In the genomic region with DNA sequence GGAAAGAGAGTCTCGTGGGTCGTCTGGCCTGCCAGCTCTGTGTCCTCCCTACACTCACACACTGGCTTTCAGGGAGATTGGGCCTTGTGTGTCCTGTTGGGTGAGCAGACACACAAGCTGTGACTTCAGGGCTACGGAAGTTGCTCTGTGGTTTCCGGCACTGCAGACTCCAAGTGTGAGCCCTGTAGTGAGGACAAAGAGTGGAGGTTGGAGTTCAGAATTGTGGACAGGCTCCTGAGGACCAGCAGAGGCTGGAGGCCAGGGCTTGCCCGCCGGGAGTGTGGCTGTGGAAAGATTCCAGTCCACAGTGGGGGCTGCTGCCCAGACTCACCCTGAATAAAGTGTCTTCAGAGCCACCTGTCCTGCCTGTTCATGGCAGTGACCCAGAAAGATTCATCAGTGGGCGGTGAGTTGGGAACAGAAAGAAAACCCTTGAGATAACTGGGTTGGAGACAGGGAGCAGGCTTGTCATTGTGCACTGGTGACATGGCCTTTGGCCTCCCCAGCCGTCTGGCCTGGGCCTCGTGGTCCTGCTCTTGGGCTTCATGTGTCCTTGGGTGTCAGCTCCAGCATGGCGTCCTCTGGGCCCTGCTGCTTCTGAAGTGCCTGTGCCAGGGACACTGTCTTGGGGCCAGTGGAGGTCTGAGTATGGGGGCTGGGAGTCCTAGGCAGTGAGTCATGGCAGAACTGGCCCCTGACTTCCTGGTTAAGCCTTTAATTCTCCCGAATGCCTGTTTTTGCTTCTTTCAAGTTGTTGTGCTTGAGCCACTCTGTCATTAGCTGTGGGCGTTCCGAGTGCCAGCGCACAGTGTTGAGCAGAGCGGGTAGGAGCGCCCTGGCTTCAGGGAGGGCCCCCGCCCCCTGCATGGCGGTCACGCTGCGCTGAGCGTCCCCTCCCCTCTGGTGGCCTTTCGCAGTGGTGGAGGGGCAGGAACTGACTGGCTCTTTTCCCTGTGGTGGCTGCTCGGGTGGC, we compare ENCODE assay signal across 8 cellular contexts. TPM values are rescaled to one million over a fixed set of nuclear protein-coding genes. Genes with fewer than 3 reads are reported as not detected.
DNase-seq lines count a peak whose midpoint lies in the region; ATAC-seq and TF ChIP-seq lines count a peak whose summit lies in the region.

No MANE protein-coding gene starts in this region.

- peak overlapping the region; percentile 85 for H3K27ac Mint-ChIP-seq in activated CD8-positive, alpha-beta memory T cell treated with anti-CD3 and anti-CD28 coated beads, Interleukin-2, amount 10 ng/mL, durations not matched to agents 7 days and 5 days
- H3K27ac Mint-ChIP-seq in endothelial cell (ENCODE audit: unreplicated experiment) (peak overlapping the region; percentile 84), natural killer cell (peak overlapping the region; percentile 91 to 98)

- ATAC-seq in activated CD8-positive, alpha-beta memory T cell treated with anti-CD3 and anti-CD28 coated beads, Interleukin-2, amount 10 ng/mL, durations not matched to agents 7 days and 5 days: peak; percentile 28
- ATAC-seq in natural killer cell (peak; percentile 33 to 60 (median 38)), upper lobe of left lung (ENCODE audit: low FRiP score in 2 of 2) (peak; percentile 79 to 90)

- no peak overlapping the region for H2AFZ ChIP-seq in Loucy (ENCODE audit: low read length)

- H3K9me3 ChIP-seq in Loucy (ENCODE audit: insufficient read depth, low read depth, low read length) (no peaks in the 10 kb centered on the region), upper lobe of left lung (no peaks in the 10 kb centered on the region)

- peak overlapping the region; percentile 82 for H3K4me2 ChIP-seq in Loucy (ENCODE audit: low read depth, low read length, poor library complexity, severe bottlenecking)

- H3K4me3 Mint-ChIP-seq in activated CD8-positive, alpha-beta memory T cell treated with anti-CD3 and anti-CD28 coated beads, Interleukin-2, amount 10 ng/mL, durations not matched to agents 7 days and 5 days: peak overlapping the region; percentile 77
- no peak overlapping the region for H3K4me3 Mint-ChIP-seq in endothelial cell (ENCODE audit: unreplicated experiment)
- H3K4me3 Mint-ChIP-seq in natural killer cell: peak overlapping the region; percentile 91

- peak in 1 of 4 donors; percentile 50 for TF ChIP-seq POLR2A in upper lobe of left lung (IDR thresholded peaks at IDR 0.05)
- no peak for TF ChIP-seq POLR2A in lower leg skin (IDR thresholded peaks at IDR 0.05)

- no peaks in the 10 kb centered on the region for H3K27me3 Mint-ChIP-seq in activated CD8-positive, alpha-beta memory T cell treated with anti-CD3 and anti-CD28 coated beads, Interleukin-2, amount 10 ng/mL, durations not matched to agents 7 days and 5 days
- H3K27me3 Mint-ChIP-seq in endothelial cell (ENCODE audit: unreplicated experiment): peaks cover 4% of the 10 kb centered on the region
- H3K27me3 Mint-ChIP-seq in natural killer cell (ENCODE audit: low read depth in 2 of 2): no peaks in the 10 kb centered on the region

- peak overlapping the region; percentile 57 to 82 (median 72) for H3K27ac ChIP-seq in upper lobe of left lung

- peak overlapping the region; percentile 92 for H3K9ac ChIP-seq in Loucy (ENCODE audit: low read depth, low read length, poor library complexity, severe bottlenecking)

- intact Hi-C loops in natural killer cell (cut with micrococcal nuclease): loop anchor here (5.0 to 10.0 kb wide), 2 partner anchors 77 to 195 kb away; no protein-coding TSS in a partner anchor
- intact Hi-C loops in lower leg skin (cut with DNase I; ENCODE audit: low total_unique reads): no loop called here

- CTCF ChIA-PET in activated CD8-positive, alpha-beta memory T cell treated with anti-CD3 and anti-CD28 coated beads, Interleukin-2, amount 10 ng/mL, durations not matched to agents 7 days and 5 days (lab: Charles Lee): interaction anchor here (1.0 to 1.6 kb wide), 3 partner anchors 25 to 192 kb away, joined by 3 to 6 read pairs (median 3); no protein-coding TSS in a partner anchor

- no peaks in the 10 kb centered on the region for H3K9me3 Mint-ChIP-seq in activated CD8-positive, alpha-beta memory T cell treated with anti-CD3 and anti-CD28 coated beads, Interleukin-2, amount 10 ng/mL, durations not matched to agents 7 days and 5 days (ENCODE audit: low read depth)
- H3K9me3 Mint-ChIP-seq in endothelial cell (ENCODE audit: unreplicated experiment) (no peaks in the 10 kb centered on the region), natural killer cell (no peaks in the 10 kb centered on the region)

- no peak for TF ChIP-seq EP300 in upper lobe of left lung (IDR thresholded peaks at IDR 0.05)

- H3K4me3 ChIP-seq in GM12865 (ENCODE audit: low read depth, low read length) (peak overlapping the region; percentile 35), Loucy (ENCODE audit: low read length, poor library complexity, severe bottlenecking) (peak overlapping the region; percentile 73), upper lobe of left lung (peak overlapping the region in 2 of 4 donors; percentile 15 to 25), lower leg skin (ENCODE audit: low read depth, poor library complexity, severe bottlenecking) (no peak overlapping the region)

- peaks cover 6% of the 10 kb centered on the region for H4K20me1 ChIP-seq in Loucy (ENCODE audit: insufficient read depth, low read length, poor library complexity, severe bottlenecking)

- TF ChIP-seq CTCF in GM12865 (IDR thresholded peaks at IDR 0.05; ENCODE audit: insufficient read depth, low read depth, low read length, missing control alignments) (no peak), Loucy (conservative IDR thresholded peaks at IDR 0.05; ENCODE audit: low read length) (no peak), endothelial cell (IDR thresholded peaks at IDR 0.05; ENCODE audit: unreplicated experiment) (no peak), natural killer cell (IDR thresholded peaks at IDR 0.05) (no peak), upper lobe of left lung (IDR thresholded peaks at IDR 0.05) (no peak), lower leg skin (IDR thresholded peaks at IDR 0.05) (no peak)

- peaks cover 55% of the 10 kb centered on the region for H3K4me1 Mint-ChIP-seq in activated CD8-positive, alpha-beta memory T cell treated with anti-CD3 and anti-CD28 coated beads, Interleukin-2, amount 10 ng/mL, durations not matched to agents 7 days and 5 days
- H3K4me1 Mint-ChIP-seq in endothelial cell (ENCODE audit: unreplicated experiment): peaks cover 21% of the 10 kb centered on the region
- peaks cover 54 to 62% of the 10 kb centered on the region in 2 donors for H3K4me1 Mint-ChIP-seq in natural killer cell

- H3F3A ChIP-seq in Loucy (ENCODE audit: low read depth): peaks cover 17% of the 10 kb centered on the region

- WGBS in upper lobe of left lung, 2 donors: 63 to 66% methylated on average over 21 to 22 of the region's 23 CpGs
- WGBS in lower leg skin, 2 donors: 71% methylated on average over 23 of the region's 23 CpGs

- H3K27me3 ChIP-seq in Loucy (ENCODE audit: insufficient read depth, low read length, poor library complexity, severe bottlenecking) (no peaks in the 10 kb centered on the region), upper lobe of left lung (no peaks in the 10 kb centered on the region)

- DNase-seq in GM12865 (ENCODE audit: low read depth): peak; percentile 80
- DNase-seq in activated CD8-positive, alpha-beta memory T cell treated with anti-CD3 and anti-CD28 coated beads, Interleukin-2, amount 10 ng/mL, durations not matched to agents 7 days and 5 days: peak; percentile 76
- DNase-seq in endothelial cell (ENCODE audit: low spot score): no peak
- peak; percentile 38 for DNase-seq in natural killer cell
- DNase-seq in upper lobe of left lung: peak; percentile 72 to 88
- DNase-seq in lower leg skin (ENCODE audit: low spot score in 2 of 2): no peak
- no peak for DNase-seq in NCI-H1105 treated with DMSO at 0.1 percent for 48 hours (lab: John Stamatoyannopoulos, UW)

- H3K4me1 ChIP-seq in Loucy (ENCODE audit: insufficient read depth, low read length, poor library complexity, severe bottlenecking) (peaks cover 67% of the 10 kb centered on the region), upper lobe of left lung (peaks cover 6 to 28% (median 26%) of the 10 kb centered on the region in 4 donors)

- peaks cover 58% of the 10 kb centered on the region for H3K79me2 ChIP-seq in Loucy (ENCODE audit: insufficient read depth, low read length)

- H3K9me2 ChIP-seq in Loucy (replicated peaks; ENCODE audit: low read depth, low read length): no peaks in the 10 kb centered on the region

- peaks cover 7% of the 10 kb centered on the region for H3K36me3 Mint-ChIP-seq in activated CD8-positive, alpha-beta memory T cell treated with anti-CD3 and anti-CD28 coated beads, Interleukin-2, amount 10 ng/mL, durations not matched to agents 7 days and 5 days
- H3K36me3 Mint-ChIP-seq in endothelial cell (ENCODE audit: low read depth, unreplicated experiment) (peaks cover 13% of the 10 kb centered on the region), natural killer cell (no peaks in the 10 kb centered on the region)

- H3K36me3 ChIP-seq in Loucy (ENCODE audit: insufficient read depth, low read length) (peaks cover 7% of the 10 kb centered on the region; the same call in 1 of the 2 replicates), upper lobe of left lung (peaks cover 0 to 16% (median 0%) of the 10 kb centered on the region in 4 donors)

RNA-seq across cellular contexts. Expression of a gene that starts 19.9 kb away (rescaled TPM):
- total RNA-seq in activated CD8-positive, alpha-beta memory T cell treated with anti-CD3 and anti-CD28 coated beads, Interleukin-2, amount 10 ng/mL, durations not matched to agents 7 days and 5 days: not detected
- total RNA-seq in endothelial cell (ENCODE audit: unreplicated experiment): 0.31 TPM
- not detected for total RNA-seq in natural killer cell
- total RNA-seq in upper lobe of left lung: 10 to 100 TPM in 2 of 6 donors, 1 to 10 TPM in 4; 2.9 to 14.4 (median 6.9) TPM
- 100 to 1,000 TPM; 202 to 426 (median 294) TPM for total RNA-seq in lower leg skin

Comparison
In these comparisons a context has a peak if more than half of its experiments do, and no peak if none do; other contexts are left out.
1. DNase-seq: peak in GM12865 (single experiment), activated CD8-positive, alpha-beta memory T cell treated with anti-CD3 and anti-CD28 coated beads, Interleukin-2, amount 10 ng/mL, durations not matched to agents 7 days and 5 days (single experiment), natural killer cell (single experiment) and upper lobe of left lung (2 of 2); none in endothelial cell (single experiment), lower leg skin (0 of 2) and NCI-H1105 treated with DMSO at 0.1 percent for 48 hours (single experiment).
2. ATAC-seq: peak in every context shown above with its lines; median percentile 84 in upper lobe of left lung; 38 in natural killer cell; 28 in activated CD8-positive, alpha-beta memory T cell treated with anti-CD3 and anti-CD28 coated beads, Interleukin-2, amount 10 ng/mL, durations not matched to agents 7 days and 5 days.
3. RNA of a gene that starts 19.9 kb away (total RNA-seq): 202 to 426 TPM in lower leg skin; 2.9 to 14.4 TPM in upper lobe of left lung, 0.31 TPM in endothelial cell (single experiment), not detected in activated CD8-positive, alpha-beta memory T cell treated with anti-CD3 and anti-CD28 coated beads, Interleukin-2, amount 10 ng/mL, durations not matched to agents 7 days and 5 days and not detected in natural killer cell; every median in the first group is over 10 times any median in the second.
4. Peak in every context shown above with its lines, with median percentiles within 50 percentile points of each other: H3K27ac Mint-ChIP-seq.